ENCODE assay signal across 9 cellular contexts in genomic region chr9:71191708-71192107, GRCh38.
"Had no signal": no experiment of that assay in that cellular context is flagged by ENCODE, and none has a peak within 500 bp of the region (broad histone marks: within the 10 kb centered on the region; RNA-seq: fewer than 3 reads in every experiment).

No MANE protein-coding gene starts in this region.

- H3K27ac ChIP-seq: GM23248 had no signal

- H3K4me3 Mint-ChIP-seq: GM23338, H9, HFFc6 had no signal

- H3K4me2 ChIP-seq: GM23338 had no signal

- H3K4me1 ChIP-seq: HAP-1 had no signal

- H3K27ac Mint-ChIP-seq: GM23338, H9, HFFc6 had no signal

- H3K9me3 Mint-ChIP-seq: HFFc6 had no signal

- H3K4me3 ChIP-seq: GM23248, GM23338, HAP-1 had no signal

- H3K9ac ChIP-seq: GM23248 had no signal

- H3K36me3 ChIP-seq: HAP-1 had no signal

- ATAC-seq: GM23338, HCT116 had no signal

- H3K4me1 Mint-ChIP-seq: GM23338, H9 had no signal

- DNase-seq: GM23248, GOT3, H7, H9, HCEC 1CT, HFFc6 had no signal
